16 cellular contexts compared by ENCODE assay signal in genomic region chr11:72228229-72228843, GRCh38. TPM values are rescaled to one million over a fixed set of nuclear protein-coding genes. Genes with fewer than 3 reads are reported as not detected.
DNase-seq lines count a peak whose midpoint lies in the region; TF ChIP-seq lines count a peak whose summit lies in the region.
"Had no signal": no experiment of that assay in that cellular context is flagged by ENCODE, and none has a peak within 500 bp of the region (broad histone marks: within the 10 kb centered on the region; RNA-seq: fewer than 3 reads in every experiment).

No MANE protein-coding gene starts in this region.

- H4K12ac ChIP-seq in trophoblast cell (ENCODE audit: low read depth, low read length), result no peak overlapping the region

- H2BK20ac ChIP-seq in H9 (ENCODE audit: low read depth, low read length, poor library complexity, severe bottlenecking), result no peak overlapping the region

- intact Hi-C loops in esophagus muscularis mucosa (cut with DNase I), result loop anchor here (10.0 kb wide), 1 partner anchor 204 kb away; no protein-coding TSS in a partner anchor

- no peak overlapping the region for H3K9ac ChIP-seq in H9 (ENCODE audit: extremely low read depth, insufficient read length, low read length)
- H3K9ac ChIP-seq in trophoblast cell (ENCODE audit: low read length), result no peak overlapping the region

- H3K27me3 Mint-ChIP-seq in H9 (ENCODE audit: low read depth), result no peaks in the 10 kb centered on the region

- no peak overlapping the region for H2BK15ac ChIP-seq in H9 (ENCODE audit: low read depth, low read length)

- H4K91ac ChIP-seq in H9 (ENCODE audit: insufficient read length, low read depth, low read length), result no peak overlapping the region
- no peak overlapping the region for H4K91ac ChIP-seq in trophoblast cell (ENCODE audit: low read depth, low read length)

- H3K4ac ChIP-seq in H9 (ENCODE audit: low read depth, low read length) (no peak overlapping the region), trophoblast cell (ENCODE audit: low read depth, low read length) (no peak overlapping the region)

- no CpG with 5 or more reads among the region's 16 CpGs for WGBS in H9 (ENCODE audit: extremely low coverage, insufficient read length, low lambda C conversion rate)
- WGBS in esophagus muscularis mucosa, result 91% methylated on average over 12 of the region's 16 CpGs
- no CpG with 5 or more reads among the region's 16 CpGs for WGBS in trophoblast cell (ENCODE audit: extremely low coverage, insufficient coverage, insufficient read length)

- no peak overlapping the region for H3K4me3 Mint-ChIP-seq in H9
- H3K4me3 Mint-ChIP-seq: activated T-cell treated with anti-CD3 and anti-CD28 coated beads, Interleukin-2, amount 50 U/mL, for 4 hours had no signal

- H2BK5ac ChIP-seq in H9 (ENCODE audit: insufficient read length, low read length) (no peak overlapping the region), trophoblast cell (ENCODE audit: low read depth, low read length, poor library complexity) (no peak overlapping the region)

- H2BK120ac ChIP-seq in H9 (ENCODE audit: low read depth, low read length, poor library complexity, severe bottlenecking) (no peak overlapping the region), trophoblast cell (ENCODE audit: insufficient read depth, low read length, poor library complexity) (no peak overlapping the region)

- DNase-seq in NCI-H146 (lab: John Stamatoyannopoulos, UW) (peak; percentile 44), NCI-H146 treated with DMSO at 0.1 percent for 48 hours (lab: John Stamatoyannopoulos, UW; ENCODE audit: unreplicated experiment) (no peak), H9 (peak; percentile 39), esophagus muscularis mucosa (ENCODE audit: extremely low spot score) (no peak), trophoblast cell (peak; percentile 58 to 63), NCI-H2171 treated with DMSO at 0.1 percent for 48 hours (lab: John Stamatoyannopoulos, UW) (no peak), SW 1271 (lab: John Stamatoyannopoulos, UW) (no peak), hepatic stellate cell (ENCODE audit: low spot score) (no peak)
- DNase-seq: activated T-cell treated with anti-CD3 and anti-CD28 coated beads, Interleukin-2, amount 50 U/mL, for 4 hours; NCI-H1048; NCI-H82 had no signal

- no peak overlapping the region for H4K8ac ChIP-seq in H9 (replicated peaks; ENCODE audit: insufficient read length, low read depth, low read length)
- no peak overlapping the region for H4K8ac ChIP-seq in trophoblast cell (ENCODE audit: low read depth, low read length)

- H3K23ac ChIP-seq in H9 (ENCODE audit: insufficient read length, low read depth, low read length) (no peak overlapping the region), trophoblast cell (ENCODE audit: low read length) (no peak overlapping the region)

- H3K27ac ChIP-seq in H9 (ENCODE audit: insufficient read length, low read depth, low read length) (no peak overlapping the region), esophagus muscularis mucosa (replicated peaks in 1 of 4) (peak overlapping the region in 3 of 4 donors; percentile 5 to 38 (median 27)), trophoblast cell (ENCODE audit: low read depth, low read length) (no peak overlapping the region)
- H3K27ac ChIP-seq: uterus, VCaP had no signal

- H3K79me1 ChIP-seq in H9 (ENCODE audit: insufficient read depth, low read depth, low read length, poor library complexity, severe bottlenecking) (peaks cover 3% of the 10 kb centered on the region), trophoblast cell (ENCODE audit: low read length) (peaks cover 22% of the 10 kb centered on the region)

- no peak overlapping the region for H3K14ac ChIP-seq in H9 (ENCODE audit: insufficient read depth, low read length)
- H3K14ac ChIP-seq in trophoblast cell (ENCODE audit: low read length), result no peak overlapping the region

- TF ChIP-seq CTCF in H9 (conservative IDR thresholded peaks at IDR 0.05) (no peak), esophagus muscularis mucosa (IDR thresholded peaks at IDR 0.05) (peak in 2 of 3 experiments; percentile 11 to 46)

- H3T11ph ChIP-seq in H9 (ENCODE audit: low read length), result no peak overlapping the region

- H3K27ac Mint-ChIP-seq in H9, result no peak overlapping the region; a peak in 1 of 7 replicates

- H3K4me2 ChIP-seq in H9 (ENCODE audit: insufficient read depth, insufficient read length, low read length), result no peak overlapping the region
- H3K4me2 ChIP-seq in trophoblast cell (ENCODE audit: low read length), result no peak overlapping the region

- H3K4me3 ChIP-seq in esophagus muscularis mucosa, result no peak overlapping the region
- H3K4me3 ChIP-seq in trophoblast cell (ENCODE audit: low read depth, low read length), result no peak overlapping the region
- H3K4me3 ChIP-seq: uterus had no signal

- H4K20me1 ChIP-seq in H9 (ENCODE audit: control insufficient read depth, insufficient read depth, insufficient read length), result peaks cover 2% of the 10 kb centered on the region

- H3K36me3 ChIP-seq in esophagus muscularis mucosa (peaks cover 44 to 71% (median 61%) of the 10 kb centered on the region in 4 donors), trophoblast cell (ENCODE audit: control insufficient read depth in 1 of 2, insufficient read depth in 2 of 2, low read length in 2 of 2) (peaks cover 66 to 69% of the 10 kb centered on the region in 2 experiments)
- H3K36me3 ChIP-seq: uterus had no signal

- H3K9me3 ChIP-seq in H9 (ENCODE audit: control insufficient read depth, low read depth, low read length) (no peaks in the 10 kb centered on the region), esophagus muscularis mucosa (no peaks in the 10 kb centered on the region), trophoblast cell (ENCODE audit: insufficient read depth, low read depth, low read length) (peaks cover 2% of the 10 kb centered on the region)
- H3K9me3 ChIP-seq: uterus had no signal

- H3K79me2 ChIP-seq in H9 (ENCODE audit: insufficient read depth, low read length) (peaks cover 4% of the 10 kb centered on the region; the same call in 1 of the 2 replicates), trophoblast cell (ENCODE audit: control insufficient read depth, insufficient read depth, low read length, poor library complexity) (peaks cover 24% of the 10 kb centered on the region)

- H2AK5ac ChIP-seq in H9 (ENCODE audit: insufficient read length, low read length) (no peak overlapping the region), trophoblast cell (ENCODE audit: low read length) (no peak overlapping the region)

- H3K27me3 ChIP-seq in H9 (ENCODE audit: insufficient read depth, low read length) (no peaks in the 10 kb centered on the region), esophagus muscularis mucosa (no peaks in the 10 kb centered on the region), trophoblast cell (ENCODE audit: insufficient read depth, low read length) (no peaks in the 10 kb centered on the region)
- H3K27me3 ChIP-seq: uterus had no signal

- TF ChIP-seq EP300 in esophagus muscularis mucosa (IDR thresholded peaks at IDR 0.05), result no peak

- H3K23me2 ChIP-seq in H9 (ENCODE audit: insufficient read length, low read depth, low read length, poor library complexity, severe bottlenecking), result peaks cover 14% of the 10 kb centered on the region

- H3K4me1 Mint-ChIP-seq in H9, result peaks cover 12 to 19% of the 10 kb centered on the region in 2 experiments

- H2AFZ ChIP-seq in H9 (ENCODE audit: low read length) (no peak overlapping the region), trophoblast cell (ENCODE audit: insufficient read depth, low read length, poor library complexity) (no peak overlapping the region)

- no peaks in the 10 kb centered on the region for H3K9me3 Mint-ChIP-seq in H9
- H3K9me3 Mint-ChIP-seq: activated T-cell treated with anti-CD3 and anti-CD28 coated beads, Interleukin-2, amount 50 U/mL, for 4 hours had no signal

- H3K18ac ChIP-seq in H9 (ENCODE audit: insufficient read length, low read depth, low read length) (no peak overlapping the region), trophoblast cell (ENCODE audit: low read length) (no peak overlapping the region)

- no peak for TF ChIP-seq POLR2A in esophagus muscularis mucosa (IDR thresholded peaks at IDR 0.05; ENCODE audit: low read depth)

- H3K4me1 ChIP-seq in H9 (ENCODE audit: insufficient read depth, low read length) (no peaks in the 10 kb centered on the region; the same call in 1 of the 2 replicates), esophagus muscularis mucosa (peaks cover 22 to 57% (median 36%) of the 10 kb centered on the region in 4 donors), trophoblast cell (ENCODE audit: control insufficient read depth in 1 of 2, insufficient read depth in 2 of 2, low read length in 2 of 2) (peaks cover 5 to 11% of the 10 kb centered on the region in 2 experiments)

- H3K56ac ChIP-seq in H9 (ENCODE audit: insufficient read length, low read depth, low read length), result no peak overlapping the region

- peaks cover 31 to 73% (median 69%) of the 10 kb centered on the region in 3 experiments; a peak in 6 of 7 replicates for H3K36me3 Mint-ChIP-seq in H9 (ENCODE audit: insufficient read depth in 1 of 3, low read depth in 3 of 3)

- no peak overlapping the region for H2BK12ac ChIP-seq in H9 (ENCODE audit: insufficient read length, low read depth, low read length)
- H2BK12ac ChIP-seq in trophoblast cell (ENCODE audit: low read length), result no peak overlapping the region

- no peak overlapping the region for H4K5ac ChIP-seq in H9 (ENCODE audit: insufficient read length, low read depth, low read length)

RNA-seq across cellular contexts. Expression of gene INPPL1, which starts 3.8 kb away (rescaled TPM):
- total RNA-seq in H9 (2021) (207 and 214 TPM in 2 replicates), esophagus muscularis mucosa (100 to 1,000 TPM in 2 of 4 donors, 10 to 100 TPM in 2; 61.6 to 158 (median 100) TPM)
- polyA plus RNA-seq in trophoblast cell (2013), result 128 and 130 TPM in 2 replicates

RNA-seq across cellular contexts. Expression of gene FOLR2, which starts 11.7 kb away (rescaled TPM):
- not detected in 2 replicates for total RNA-seq in H9 (2021)
- total RNA-seq in esophagus muscularis mucosa, result 10 to 100 TPM; 26.6 to 78.7 (median 33.1) TPM
- not detected in 2 replicates for polyA plus RNA-seq in trophoblast cell (2013)
- total RNA-seq: activated T-cell treated with anti-CD3 and anti-CD28 coated beads, Interleukin-2, amount 50 U/mL, for 4 hours; fibroblast of lung; SK-MEL-5 had no signal
- polyA plus RNA-seq: fibroblast of lung, neural cell had no signal

RNA-seq across cellular contexts. Expression of gene PHOX2A, which starts 15.6 kb away (rescaled TPM):
- total RNA-seq in H9 (2021) (1.1 and 1.4 TPM in 2 replicates), esophagus muscularis mucosa (1 to 10 TPM; 1.2 to 1.3 (median 1.3) TPM)
- 9.5 and 11.0 TPM in 2 replicates for polyA plus RNA-seq in trophoblast cell (2013)
- total RNA-seq: activated T-cell treated with anti-CD3 and anti-CD28 coated beads, Interleukin-2, amount 50 U/mL, for 4 hours; fibroblast of lung; SK-MEL-5; uterus had no signal
- polyA plus RNA-seq: fibroblast of lung, neural cell had no signal

RNA-seq across cellular contexts. Expression of gene FOLR1, which starts 36.4 kb away (rescaled TPM):
- total RNA-seq in H9 (2021), result 0.92 and 1.2 TPM in 2 replicates
- 1 to 10 TPM in 1 of 4 donors, under 1 TPM in 1, not detected in 2; 0.40 to 1.0 TPM for total RNA-seq in esophagus muscularis mucosa
- polyA plus RNA-seq in trophoblast cell (2013), result 33.1 and 40.4 TPM in 2 replicates
- total RNA-seq: fibroblast of lung, SK-MEL-5 had no signal
- polyA plus RNA-seq: neural cell had no signal

Comparison
In these comparisons a context has a peak if more than half of its experiments do, and no peak if none do; other contexts are left out.
1. DNase-seq: peak in NCI-H146 (single experiment), H9 (single experiment) and trophoblast cell (2 of 2); none in NCI-H146 treated with DMSO at 0.1 percent for 48 hours (single experiment), esophagus muscularis mucosa (single experiment), NCI-H2171 treated with DMSO at 0.1 percent for 48 hours (single experiment), SW 1271 (0 of 2) and hepatic stellate cell (single experiment).
2. H3K27ac ChIP-seq: peak in esophagus muscularis mucosa (3 of 4); none in H9 (single experiment) and trophoblast cell (single experiment).
3. RNA of gene FOLR2, which starts 11.7 kb away (total RNA-seq): 26.6 to 78.7 TPM in esophagus muscularis mucosa; not detected in H9; every median in the first group is over 10 times any median in the second.